13 cellular contexts compared by ENCODE assay signal in the genomic region with DNA sequence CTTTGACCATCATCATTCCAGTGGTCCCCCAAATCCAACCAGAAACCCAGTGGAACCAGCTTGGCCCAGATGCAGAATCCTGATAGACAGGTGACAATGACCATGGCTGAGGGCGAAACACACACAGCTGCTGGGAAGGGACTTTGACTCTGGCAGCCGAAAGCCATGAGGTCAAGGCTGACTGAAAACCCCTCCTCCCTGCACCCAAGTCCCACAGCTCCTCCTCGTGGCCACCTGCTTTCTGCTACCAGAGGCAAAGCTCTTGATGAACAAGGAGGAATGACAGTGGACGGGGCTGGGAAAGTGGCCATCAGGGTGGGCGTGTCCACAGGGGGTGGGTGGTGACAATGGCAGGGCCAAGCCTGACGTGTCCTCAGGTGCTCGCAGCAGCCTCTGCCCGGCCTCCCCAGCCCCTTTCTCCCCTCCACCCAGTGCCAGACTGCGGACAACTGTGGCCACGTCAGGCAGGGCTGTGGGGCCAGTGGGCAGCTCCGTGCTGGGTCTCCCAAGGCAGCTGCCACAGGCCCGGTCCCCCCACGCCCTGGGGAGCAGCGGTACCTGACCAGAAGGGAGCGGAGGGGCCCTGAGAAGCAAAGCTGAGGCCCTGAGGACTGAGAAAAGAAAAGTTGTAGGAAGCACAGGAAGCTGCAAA. TPM values are rescaled to one million over a fixed set of nuclear protein-coding genes. Genes with fewer than 3 reads are reported as not detected.
DNase-seq lines count a peak whose midpoint lies in the region; ATAC-seq, FAIRE-seq and TF ChIP-seq lines count a peak whose summit lies in the region.
"Had no signal": no experiment of that assay in that cellular context is flagged by ENCODE, and none has a peak within 500 bp of the region (broad histone marks: within the 10 kb centered on the region; RNA-seq: fewer than 3 reads in every experiment).

No MANE protein-coding gene starts in this region.

- H3K4me1 ChIP-seq in HepG2 (ENCODE audit: insufficient read depth, low read length) (peaks cover 17% of the 10 kb centered on the region), PC-9 (replicated peaks; ENCODE audit: insufficient read depth) (no peaks in the 10 kb centered on the region)
- H3K4me1 ChIP-seq: BLaER1 treated with 17β-estradiol and CSF1 and Interleukin-3, amounts not matched to agents 10 nM and 100 nM had no signal

- H3K27ac Mint-ChIP-seq in activated naive CD4-positive, alpha-beta T cell treated with anti-CD3 and anti-CD28 coated beads for 36 hours: no peak overlapping the region
- H3K27ac Mint-ChIP-seq in activated CD4-positive, alpha-beta memory T cell treated with anti-CD3 and anti-CD28 coated beads for 36 hours: no peak overlapping the region
- H3K27ac Mint-ChIP-seq: activated naive CD4-positive, alpha-beta T cell treated with anti-CD3 and anti-CD28 coated beads, Interleukin-2, amount 50 U/mL, for 24 hours; stimulated activated naive CD8-positive, alpha-beta T cell treated with anti-CD3 and anti-CD28 coated beads, Interleukin-15, amount 100 ng/mL, for 72 hours had no signal

- no peaks in the 10 kb centered on the region for H3K79me2 ChIP-seq in HepG2 (ENCODE audit: insufficient read depth, low read length)
- H3K79me2 ChIP-seq in PC-9 (ENCODE audit: low read depth): no peaks in the 10 kb centered on the region

- FAIRE-seq in HepG2 (lab: Jason Lieb, UNC): peak; percentile 98
- FAIRE-seq: GM12878 had no signal

- H4K20me1 ChIP-seq in HepG2 (ENCODE audit: insufficient read depth, low read length) (no peaks in the 10 kb centered on the region), PC-9 (ENCODE audit: insufficient read depth) (no peaks in the 10 kb centered on the region)

- H3K36me3 ChIP-seq in HepG2 (replicated peaks in 1 of 2; ENCODE audit: control insufficient read depth in 1 of 2, insufficient read depth in 2 of 2, low read length in 2 of 2): peaks cover 11 to 56% of the 10 kb centered on the region in 2 experiments
- 0 out of 2 replicates have a peak, but pooled peaks cover 6% of the 10 kb centered on the region for H3K36me3 ChIP-seq in PC-9 (ENCODE audit: low read depth)

- H3K27me3 ChIP-seq in HepG2 (ENCODE audit: control insufficient read depth in 1 of 2, insufficient read depth in 2 of 2, low read length in 2 of 2) (no peaks in the 10 kb centered on the region), PC-9 (ENCODE audit: insufficient read depth, low read depth) (no peaks in the 10 kb centered on the region)
- H3K27me3 ChIP-seq: BLaER1 treated with 17β-estradiol and CSF1 and Interleukin-3, amounts not matched to agents 10 nM and 100 nM had no signal

- no peaks in the 10 kb centered on the region for H3K4me1 Mint-ChIP-seq in activated naive CD4-positive, alpha-beta T cell treated with anti-CD3 and anti-CD28 coated beads for 36 hours (ENCODE audit: low read depth)
- H3K4me1 Mint-ChIP-seq in activated CD4-positive, alpha-beta memory T cell treated with anti-CD3 and anti-CD28 coated beads for 36 hours (ENCODE audit: low read depth): no peaks in the 10 kb centered on the region
- H3K4me1 Mint-ChIP-seq: activated naive CD4-positive, alpha-beta T cell treated with anti-CD3 and anti-CD28 coated beads, Interleukin-2, amount 50 U/mL, for 24 hours; stimulated activated naive CD8-positive, alpha-beta T cell treated with anti-CD3 and anti-CD28 coated beads, Interleukin-15, amount 100 ng/mL, for 72 hours had no signal

- CTCF ChIA-PET in activated naive CD4-positive, alpha-beta T cell treated with anti-CD3 and anti-CD28 coated beads for 36 hours (lab: Charles Lee): no interaction called here
- CTCF ChIA-PET in activated CD4-positive, alpha-beta memory T cell treated with anti-CD3 and anti-CD28 coated beads for 36 hours (lab: Charles Lee): interaction anchor here (1.0 to 1.7 kb wide), 2 partner anchors 13 to 282 kb away, joined by 4 read pairs; no protein-coding TSS in a partner anchor
- CTCF ChIA-PET in HepG2 (lab: Yijun Ruan, JAX; ENCODE audit: low intra/inter-chr PET ratio, low total read pairs) (interaction anchor here (1.1 to 2.1 kb wide), 4 partner anchors 25 to 236 kb away, joined by 4 to 16 read pairs (median 8); no protein-coding TSS in a partner anchor), PC-9 (lab: Charles Lee) (interaction anchor here (1.1 kb wide), 1 partner anchor 13 kb away, joined by 3 read pairs; no protein-coding TSS in a partner anchor), HEK293T (lab: Yijun Ruan, JAX) (interaction anchor here (1.4 kb wide), 2 partner anchors 9 to 14 kb away, joined by 3 to 7 read pairs; no protein-coding TSS in a partner anchor)

- peaks cover 9% of the 10 kb centered on the region for H3K36me3 Mint-ChIP-seq in activated naive CD4-positive, alpha-beta T cell treated with anti-CD3 and anti-CD28 coated beads for 36 hours (ENCODE audit: low read depth)
- peaks cover 11% of the 10 kb centered on the region for H3K36me3 Mint-ChIP-seq in activated CD4-positive, alpha-beta memory T cell treated with anti-CD3 and anti-CD28 coated beads for 36 hours

- H2AFZ ChIP-seq in HepG2 (ENCODE audit: low read length) (no peak overlapping the region), PC-9 (no peak overlapping the region)

- POLR2A ChIA-PET in activated CD4-positive, alpha-beta memory T cell treated with anti-CD3 and anti-CD28 coated beads for 36 hours (lab: Charles Lee): no interaction called here
- POLR2A ChIA-PET in HepG2 (lab: Yijun Ruan, JAX) (interaction anchor here (0.9 to 3.9 kb wide), 12 partner anchors 9 to 226 kb away, joined by 3 to 54 read pairs (median 4); partner anchors contain the start of gene SARDH), PC-9 (lab: Charles Lee; ENCODE audit: unreplicated experiment) (no interaction called here), HEK293T (lab: Yijun Ruan, JAX) (no interaction called here)

- TF ChIP-seq CTCF in HepG2 (CRISPR knock-in tag; IDR thresholded peaks at IDR 0.05) (peak; percentile 99), PC-9 (conservative IDR thresholded peaks at IDR 0.05) (no peak)

- WGBS in HepG2 (ENCODE audit: low lambda C conversion rate): 75% methylated on average over 9 of the region's 15 CpGs

- H3K9me2 ChIP-seq in PC-9 (ENCODE audit: insufficient read depth): no peaks in the 10 kb centered on the region

- BruUV-seq in HepG2 (replicated peaks; lab: Mats Ljungman, UMichigan) (no TSS peak), PC-9 (replicated peaks; lab: Mats Ljungman, UMichigan) (no TSS peak)

- no peaks in the 10 kb centered on the region for H3K27me3 Mint-ChIP-seq in activated naive CD4-positive, alpha-beta T cell treated with anti-CD3 and anti-CD28 coated beads for 36 hours (ENCODE audit: low read depth)
- H3K27me3 Mint-ChIP-seq in activated CD4-positive, alpha-beta memory T cell treated with anti-CD3 and anti-CD28 coated beads for 36 hours: no peaks in the 10 kb centered on the region
- H3K27me3 Mint-ChIP-seq: activated naive CD4-positive, alpha-beta T cell treated with anti-CD3 and anti-CD28 coated beads, Interleukin-2, amount 50 U/mL, for 24 hours; stimulated activated naive CD8-positive, alpha-beta T cell treated with anti-CD3 and anti-CD28 coated beads, Interleukin-15, amount 100 ng/mL, for 72 hours had no signal

- intact Hi-C loops in activated naive CD4-positive, alpha-beta T cell treated with anti-CD3 and anti-CD28 coated beads for 36 hours (cut with micrococcal nuclease): no loop called here
- intact Hi-C loops in activated CD4-positive, alpha-beta memory T cell treated with anti-CD3 and anti-CD28 coated beads for 36 hours (cut with micrococcal nuclease): no loop called here
- intact Hi-C loops in HepG2 (cut with micrococcal nuclease; ENCODE audit: unreplicated experiment) (loop anchor here (1.0 to 2.0 kb wide), 2 partner anchors 30 to 43 kb away; partner anchors contain the start of gene SARDH), PC-9 (cut with micrococcal nuclease; ENCODE audit: unreplicated experiment) (no loop called here)

- in situ Hi-C loops in HepG2 (cut with HindIII; ENCODE audit: extremely low pct_ligation_motif_present, low pct_unique_long_range_greater_than_20kb): no loop called here

- H3K4me3 Mint-ChIP-seq in activated naive CD4-positive, alpha-beta T cell treated with anti-CD3 and anti-CD28 coated beads for 36 hours: no peak overlapping the region
- H3K4me3 Mint-ChIP-seq in activated CD4-positive, alpha-beta memory T cell treated with anti-CD3 and anti-CD28 coated beads for 36 hours: no peak overlapping the region
- H3K4me3 Mint-ChIP-seq: activated naive CD4-positive, alpha-beta T cell treated with anti-CD3 and anti-CD28 coated beads, Interleukin-2, amount 50 U/mL, for 24 hours; stimulated activated naive CD8-positive, alpha-beta T cell treated with anti-CD3 and anti-CD28 coated beads, Interleukin-15, amount 100 ng/mL, for 72 hours had no signal

- ATAC-seq in HepG2 (peak; percentile 84), GM18520 (IDR thresholded peaks at IDR 0.05; ENCODE audit: unreplicated experiment) (no peak)
- ATAC-seq: GM12878 had no signal

- TF ChIP-seq EP300 in HepG2 (IDR thresholded peaks at IDR 0.05; ENCODE audit: low read depth in 2 of 2, low read length in 2 of 2): peak in 1 of 2 experiments; percentile 65; a peak in 2 of 4 replicates
- TF ChIP-seq EP300 in HepG2 (CRISPR knock-in tag; IDR thresholded peaks at IDR 0.05; ENCODE audit: borderline replicate concordance): no peak

- no peak overlapping the region for H3K4me2 ChIP-seq in HepG2 (ENCODE audit: low read depth, low read length)
- no peak overlapping the region for H3K4me2 ChIP-seq in PC-9
- H3K4me2 ChIP-seq: BLaER1 treated with 17β-estradiol and CSF1 and Interleukin-3, amounts not matched to agents 10 nM and 100 nM had no signal

- TF ChIP-seq POLR2A in HepG2 (IDR thresholded peaks at IDR 0.05; ENCODE audit: insufficient read depth in 1 of 2, low read depth in 2 of 2, low read length in 2 of 2): no peak

- peaks cover 26% of the 10 kb centered on the region for H3K9me3 Mint-ChIP-seq in activated naive CD4-positive, alpha-beta T cell treated with anti-CD3 and anti-CD28 coated beads for 36 hours
- H3K9me3 Mint-ChIP-seq in activated CD4-positive, alpha-beta memory T cell treated with anti-CD3 and anti-CD28 coated beads for 36 hours: peaks cover 36% of the 10 kb centered on the region

- no peaks in the 10 kb centered on the region for H3K9me3 ChIP-seq in HepG2 (ENCODE audit: low read length)
- peaks cover 5% of the 10 kb centered on the region; the same call in 1 of the 2 replicates for H3K9me3 ChIP-seq in PC-9 (ENCODE audit: insufficient read depth, low read depth)

- no peaks in the 10 kb centered on the region; the same call in 1 of the 2 replicates for H3F3A ChIP-seq in PC-9 (ENCODE audit: insufficient read depth, low read depth)

- DNase-seq in activated naive CD4-positive, alpha-beta T cell treated with anti-CD3 and anti-CD28 coated beads for 36 hours: peak; percentile 7
- DNase-seq in activated naive CD4-positive, alpha-beta T cell (lab: John Stamatoyannopoulos, UW): no peak
- DNase-seq in activated CD4-positive, alpha-beta memory T cell treated with anti-CD3 and anti-CD28 coated beads for 36 hours: peak; percentile 9
- peak; percentile 83 for DNase-seq in HepG2 (ENCODE audit: low spot score)
- peak; percentile 39 for DNase-seq in ureter (ENCODE audit: low spot score)
- DNase-seq in PC-9: no peak
- DNase-seq in HEK293T (ENCODE audit: extremely low spot score): no peak
- DNase-seq: effector CD4-positive, alpha-beta T cell had no signal

- H3K27ac ChIP-seq in HepG2 (ENCODE audit: extremely low read length, insufficient read depth, low read length): peak overlapping the region; percentile 36
- no peak overlapping the region for H3K27ac ChIP-seq in PC-9
- H3K27ac ChIP-seq: BLaER1 treated with 17β-estradiol and CSF1 and Interleukin-3, amounts not matched to agents 10 nM and 100 nM had no signal

- no peak overlapping the region for H3K9ac ChIP-seq in HepG2 (ENCODE audit: insufficient read depth, low read depth, low read length)
- H3K9ac ChIP-seq: BLaER1 treated with 17β-estradiol and CSF1 and Interleukin-3, amounts not matched to agents 10 nM and 100 nM had no signal

- TF ChIP-seq RAD21 in HepG2 (CRISPR knock-in tag; IDR thresholded peaks at IDR 0.05): peak; percentile 95

- no peak overlapping the region for H3K4me3 ChIP-seq in HepG2 (replicated peaks in 1 of 3; ENCODE audit: insufficient read depth in 1 of 3, low read depth in 2 of 3, low read length in 3 of 3)
- no peak overlapping the region for H3K4me3 ChIP-seq in PC-9
- H3K4me3 ChIP-seq: GM12878 had no signal

RNA-seq across cellular contexts. Expression of gene SARDH, which starts 30.8 kb away (rescaled TPM):
- 1 to 10 TPM; 7.7 TPM for total RNA-seq in activated naive CD4-positive, alpha-beta T cell treated with anti-CD3 and anti-CD28 coated beads for 36 hours
- total RNA-seq in activated CD4-positive, alpha-beta memory T cell treated with anti-CD3 and anti-CD28 coated beads for 36 hours: 1 to 10 TPM; 6.5 to 6.6 TPM
- total RNA-seq in HepG2 (2016; rRNA removed; fragmentation: Illumina TruSeq; extraction: Trizol) (32.5 and 34.9 TPM in 2 replicates), ureter (4.1 TPM), PC-9 (2021) (9.9 and 11.3 TPM in 2 replicates)
- total RNA-seq in HepG2 (2016; cell fraction: cytosol; rRNA removed; fragmentation: Illumina TruSeq; extraction: Trizol; ENCODE audit: low read depth): 5.5 and 6.4 TPM in 2 replicates
- total RNA-seq in HepG2 (2016; cell fraction: insoluble cytoplasmic fraction; rRNA removed; fragmentation: Illumina TruSeq; extraction: Trizol): 25.6 and 34.1 TPM in 2 replicates
- 13.0 TPM in 2 replicates for total RNA-seq in HepG2 (2016; cell fraction: membrane; rRNA removed; fragmentation: Illumina TruSeq; extraction: Trizol)
- 26.8 and 31.9 TPM in 2 replicates for total RNA-seq in HepG2 (2016; cell fraction: nucleus; rRNA removed; fragmentation: Illumina TruSeq; extraction: Trizol)
- 11.6 and 15.6 TPM in 2 replicates for polyA plus RNA-seq in HepG2 (2011; rRNA removed)
- 6.1 and 10.1 TPM in 2 replicates for polyA plus RNA-seq in HepG2 (2011; cell fraction: cytosol; rRNA removed)
- 107 and 130 TPM in 2 replicates for polyA plus RNA-seq in HepG2 (2011; cell fraction: nucleus; rRNA removed)
- polyA plus RNA-seq in HepG2 (2012): 20.2 and 23.9 TPM in 2 replicates
- 4.0 and 4.1 TPM in 2 replicates for polyA plus RNA-seq in HepG2 (2016; cell fraction: cytosol; fragmentation: Illumina TruSeq; extraction: Trizol; ENCODE audit: low read depth)
- polyA plus RNA-seq in HepG2 (2016; cell fraction: insoluble cytoplasmic fraction; fragmentation: Illumina TruSeq; extraction: Trizol; ENCODE audit: low read depth): 23.4 and 31.6 TPM in 2 replicates
- polyA plus RNA-seq in HepG2 (2016; cell fraction: membrane; fragmentation: Illumina TruSeq; extraction: Trizol; ENCODE audit: low read depth): 7.8 and 8.3 TPM in 2 replicates
- 46.0 and 50.9 TPM in 2 replicates for polyA plus RNA-seq in HepG2 (2016; cell fraction: nucleus; fragmentation: Illumina TruSeq; extraction: Trizol; ENCODE audit: insufficient read depth, low read depth)
- 55.5 TPM in 1 of 2 replicates, not detected in the other for polyA minus RNA-seq in HepG2 (2011; rRNA and poly(A)+ RNA removed; ENCODE audit: low replicate concordance)
- polyA minus RNA-seq in HepG2 (2011; cell fraction: cytosol; rRNA and poly(A)+ RNA removed): 17.1 and 19.0 TPM in 2 replicates
- 35.9 and 37.7 TPM in 2 replicates for polyA minus RNA-seq in HepG2 (2011; cell fraction: nucleus; rRNA and poly(A)+ RNA removed)

Comparison
In these comparisons a context has a peak if more than half of its experiments do, and no peak if none do; other contexts are left out.
1. DNase-seq: peak in activated naive CD4-positive, alpha-beta T cell treated with anti-CD3 and anti-CD28 coated beads for 36 hours (single experiment), activated CD4-positive, alpha-beta memory T cell treated with anti-CD3 and anti-CD28 coated beads for 36 hours (single experiment), HepG2 (single experiment) and ureter (single experiment); none in activated naive CD4-positive, alpha-beta T cell (0 of 4), PC-9 (0 of 2) and HEK293T (single experiment).